In genomic region chr13:40777957-40778235, GRCh38 we compare ENCODE assay signal across 1 cellular context.
TF ChIP-seq lines count a peak whose summit lies in the region.

No MANE protein-coding gene starts in this region.

TF ChIP-seq in IMR-90, 13 proteins besides CTCF, POLR2A, EP300 and RAD21:
- TF ChIP-seq USF2 (IDR thresholded peaks at IDR 0.05; ENCODE audit: low read depth, low read length): no peak
- no peak for TF ChIP-seq RCOR1 (IDR thresholded peaks at IDR 0.05; ENCODE audit: insufficient replicate concordance, low read length)
- TF ChIP-seq, protein P1, sequence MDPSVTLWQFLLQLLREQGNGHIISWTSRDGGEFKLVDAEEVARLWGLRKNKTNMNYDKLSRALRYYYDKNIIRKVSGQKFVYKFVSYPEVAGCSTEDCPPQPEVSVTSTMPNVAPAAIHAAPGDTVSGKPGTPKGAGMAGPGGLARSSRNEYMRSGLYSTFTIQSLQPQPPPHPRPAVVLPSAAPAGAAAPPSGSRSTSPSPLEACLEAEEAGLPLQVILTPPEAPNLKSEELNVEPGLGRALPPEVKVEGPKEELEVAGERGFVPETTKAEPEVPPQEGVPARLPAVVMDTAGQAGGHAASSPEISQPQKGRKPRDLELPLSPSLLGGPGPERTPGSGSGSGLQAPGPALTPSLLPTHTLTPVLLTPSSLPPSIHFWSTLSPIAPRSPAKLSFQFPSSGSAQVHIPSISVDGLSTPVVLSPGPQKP (IDR thresholded peaks at IDR 0.05; ENCODE audit: borderline replicate concordance, low read depth, low read length): no peak
- no peak for TF ChIP-seq SMC3 (IDR thresholded peaks at IDR 0.05; ENCODE audit: low read depth, low read length)
- no peak for TF ChIP-seq NFE2L2 (IDR thresholded peaks at IDR 0.05; ENCODE audit: low read depth, low read length)
- TF ChIP-seq MAFK (IDR thresholded peaks at IDR 0.05; ENCODE audit: low read depth, low read length): no peak
- TF ChIP-seq MAZ (IDR thresholded peaks at IDR 0.05; ENCODE audit: borderline replicate concordance, low read depth, low read length): no peak
- no peak for TF ChIP-seq FOS (IDR thresholded peaks at IDR 0.05; ENCODE audit: low read depth, low read length)
- TF ChIP-seq BHLHE40 (IDR thresholded peaks at IDR 0.05; ENCODE audit: low read depth, low read length): no peak
- no peak for TF ChIP-seq CEBPB (IDR thresholded peaks at IDR 0.05; ENCODE audit: low read depth, low read length)
- no peak for TF ChIP-seq CHD1 (IDR thresholded peaks at IDR 0.05; ENCODE audit: low read depth, low read length)
- no peak for TF ChIP-seq RFX5 (IDR thresholded peaks at IDR 0.05; ENCODE audit: low read depth, low read length)
- no peak for TF ChIP-seq MXI1 (IDR thresholded peaks at IDR 0.05; ENCODE audit: borderline replicate concordance, low read depth, low read length)
